In genomic region chr1:19080715-19081114, GRCh38 we compare ENCODE assay signal across 2 cellular contexts.
TF ChIP-seq lines count a peak whose summit lies in the region.

No MANE protein-coding gene starts in this region.

TF ChIP-seq in IMR-90, 13 proteins besides CTCF, POLR2A, EP300 and RAD21 (continued from another document):
- TF ChIP-seq, protein P1, sequence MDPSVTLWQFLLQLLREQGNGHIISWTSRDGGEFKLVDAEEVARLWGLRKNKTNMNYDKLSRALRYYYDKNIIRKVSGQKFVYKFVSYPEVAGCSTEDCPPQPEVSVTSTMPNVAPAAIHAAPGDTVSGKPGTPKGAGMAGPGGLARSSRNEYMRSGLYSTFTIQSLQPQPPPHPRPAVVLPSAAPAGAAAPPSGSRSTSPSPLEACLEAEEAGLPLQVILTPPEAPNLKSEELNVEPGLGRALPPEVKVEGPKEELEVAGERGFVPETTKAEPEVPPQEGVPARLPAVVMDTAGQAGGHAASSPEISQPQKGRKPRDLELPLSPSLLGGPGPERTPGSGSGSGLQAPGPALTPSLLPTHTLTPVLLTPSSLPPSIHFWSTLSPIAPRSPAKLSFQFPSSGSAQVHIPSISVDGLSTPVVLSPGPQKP (IDR thresholded peaks at IDR 0.05; ENCODE audit: borderline replicate concordance, low read depth, low read length) = no peak
- no peak for TF ChIP-seq MXI1 (IDR thresholded peaks at IDR 0.05; ENCODE audit: borderline replicate concordance, low read depth, low read length)
- no peak for TF ChIP-seq RFX5 (IDR thresholded peaks at IDR 0.05; ENCODE audit: low read depth, low read length)
- TF ChIP-seq, protein P2, sequence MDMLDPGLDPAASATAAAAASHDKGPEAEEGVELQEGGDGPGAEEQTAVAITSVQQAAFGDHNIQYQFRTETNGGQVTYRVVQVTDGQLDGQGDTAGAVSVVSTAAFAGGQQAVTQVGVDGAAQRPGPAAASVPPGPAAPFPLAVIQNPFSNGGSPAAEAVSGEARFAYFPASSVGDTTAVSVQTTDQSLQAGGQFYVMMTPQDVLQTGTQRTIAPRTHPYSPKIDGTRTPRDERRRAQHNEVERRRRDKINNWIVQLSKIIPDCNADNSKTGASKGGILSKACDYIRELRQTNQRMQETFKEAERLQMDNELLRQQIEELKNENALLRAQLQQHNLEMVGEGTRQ (IDR thresholded peaks at IDR 0.05; ENCODE audit: low read depth, low read length) = no peak
- TF ChIP-seq NFE2L2 (IDR thresholded peaks at IDR 0.05; ENCODE audit: low read depth, low read length) = no peak
- no peak for TF ChIP-seq CEBPB (IDR thresholded peaks at IDR 0.05; ENCODE audit: low read depth, low read length)
- no peak for TF ChIP-seq BHLHE40 (IDR thresholded peaks at IDR 0.05; ENCODE audit: low read depth, low read length)
- no peak for TF ChIP-seq MAZ (IDR thresholded peaks at IDR 0.05; ENCODE audit: borderline replicate concordance, low read depth, low read length)
- no peak for TF ChIP-seq CHD1 (IDR thresholded peaks at IDR 0.05; ENCODE audit: low read depth, low read length)
- no peak for TF ChIP-seq FOS (IDR thresholded peaks at IDR 0.05; ENCODE audit: low read depth, low read length)
- TF ChIP-seq MAFK (IDR thresholded peaks at IDR 0.05; ENCODE audit: low read depth, low read length) = no peak
- no peak for TF ChIP-seq SMC3 (IDR thresholded peaks at IDR 0.05; ENCODE audit: low read depth, low read length)

TF ChIP-seq in endothelial cell of umbilical vein, 7 proteins besides CTCF, POLR2A, EP300 and RAD21 (continued from another document):
- TF ChIP-seq, protein P3, sequence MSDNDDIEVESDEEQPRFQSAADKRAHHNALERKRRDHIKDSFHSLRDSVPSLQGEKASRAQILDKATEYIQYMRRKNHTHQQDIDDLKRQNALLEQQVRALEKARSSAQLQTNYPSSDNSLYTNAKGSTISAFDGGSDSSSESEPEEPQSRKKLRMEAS (IDR thresholded peaks at IDR 0.05; ENCODE audit: insufficient read depth, insufficient read length) = no peak
- TF ChIP-seq FOS (IDR thresholded peaks at IDR 0.05; ENCODE audit: borderline replicate concordance, insufficient read depth, low read length) = no peak
- TF ChIP-seq JUN (IDR thresholded peaks at IDR 0.05; ENCODE audit: borderline replicate concordance, insufficient read depth, insufficient read length, low read depth) = no peak
- no peak for TF ChIP-seq POLR2AphosphoS5 (IDR thresholded peaks at IDR 0.05; ENCODE audit: insufficient read depth, low read depth, low read length)
- no peak for TF ChIP-seq GATA2 (IDR thresholded peaks at IDR 0.05; ENCODE audit: insufficient read depth, insufficient read length, low read depth, low read length)
- TF ChIP-seq EZH2 (IDR thresholded peaks at IDR 0.05; ENCODE audit: borderline replicate concordance, low read depth, low read length, severe bottlenecking) = no peak
